Comparison of ENCODE assay signal across 1 cellular context in genomic region chr6:119349341-119350201, GRCh38.
TF ChIP-seq lines count a peak whose summit lies in the region.

TSS of gene MAN1A1 (minus strand) at chr6:119349761. CDS start at chr6:119349065, 696 bp downstream.

TF ChIP-seq in SK-N-SH, 30 proteins besides CTCF, POLR2A, EP300 and RAD21 (continued from another document):
- TF ChIP-seq REST (IDR thresholded peaks at IDR 0.05; ENCODE audit: low read depth, low read length) (peak; percentile 10; the same call in 1 of the 2 replicates), USF1 (IDR thresholded peaks at IDR 0.05; ENCODE audit: borderline replicate concordance, low read depth) (no peak), MXI1 (IDR thresholded peaks at IDR 0.05; ENCODE audit: low read depth, low read length) (no peak), GABPA (IDR thresholded peaks at IDR 0.05; ENCODE audit: low read depth) (no peak), RCOR1 (IDR thresholded peaks at IDR 0.05; ENCODE audit: low read length) (no peak), RFX5 (IDR thresholded peaks at IDR 0.05; ENCODE audit: low read length) (no peak), RXRA (IDR thresholded peaks at IDR 0.05; ENCODE audit: borderline replicate concordance, low read depth) (no peak), FOXJ3 (CRISPR knock-in tag; IDR thresholded peaks at IDR 0.05) (no peak), CHD2 (IDR thresholded peaks at IDR 0.05; ENCODE audit: low read length, partially characterized antibody) (peak; percentile 49), NFIC (IDR thresholded peaks at IDR 0.05; ENCODE audit: borderline replicate concordance) (peak; percentile 44; the same call in 1 of the 2 replicates), FOSL2 (IDR thresholded peaks at IDR 0.05; ENCODE audit: borderline replicate concordance, low read depth) (no peak), YY1 (IDR thresholded peaks at IDR 0.05; ENCODE audit: low read depth) (no peak), PBX3 (IDR thresholded peaks at IDR 0.05) (peak; percentile 98), GATA2 (CRISPR knock-in tag; IDR thresholded peaks at IDR 0.05) (peak; percentile 33; the same call in 1 of the 2 replicates), USF2 (IDR thresholded peaks at IDR 0.05; ENCODE audit: borderline replicate concordance, low read depth, low read length) (no peak)
